1 cellular context compared by ENCODE assay signal in genomic region chr20:32482251-32483220, GRCh38.
TF ChIP-seq lines count a peak whose summit lies in the region.

No MANE protein-coding gene starts in this region.

TF ChIP-seq in H1, 55 proteins besides CTCF, POLR2A, EP300 and RAD21 (continued from another document):
- 0 out of 2 replicates have a peak, but pooled peaks have one; percentile 46 for TF ChIP-seq GABPA (IDR thresholded peaks at IDR 0.05; ENCODE audit: borderline replicate concordance, insufficient read depth, low read length)
- TF ChIP-seq KDM1A (IDR thresholded peaks at IDR 0.05; ENCODE audit: borderline replicate concordance, low read length) = peak; percentile 54; the same call in 1 of the 2 replicates
- TF ChIP-seq SIRT6 (IDR thresholded peaks at IDR 0.05; ENCODE audit: low read length) = no peak
- TF ChIP-seq ASH2L (IDR thresholded peaks at IDR 0.05; ENCODE audit: low read length) = peak; percentile 95
- no peak for TF ChIP-seq SUZ12 (IDR thresholded peaks at IDR 0.05; ENCODE audit: low read length)
- TF ChIP-seq PHF8 (conservative IDR thresholded peaks at IDR 0.05; ENCODE audit: low read depth, low read length) = 0 out of 2 replicates have a peak, but pooled peaks have one; percentile 43
- peak; percentile 82 for TF ChIP-seq KDM4A (IDR thresholded peaks at IDR 0.05; ENCODE audit: low read depth, low read length, severe bottlenecking)
- peak in 1 of 2 experiments; percentile 65; a peak in 2 of 4 replicates for TF ChIP-seq HDAC2 (IDR thresholded peaks at IDR 0.05; ENCODE audit: borderline replicate concordance in 1 of 2, low read depth in 2 of 2, low read length in 2 of 2)
- no peak for TF ChIP-seq RNF2 (IDR thresholded peaks at IDR 0.05; ENCODE audit: borderline replicate concordance, low read depth, low read length, missing control alignments, poor library complexity, severe bottlenecking)
